Comparison of ENCODE assay signal across 28 cellular contexts in genomic region chr7:14826426-14826825, GRCh38.
"Had no signal": no experiment of that assay in that cellular context is flagged by ENCODE, and none has a peak within 500 bp of the region (broad histone marks: within the 10 kb centered on the region; RNA-seq: fewer than 3 reads in every experiment).

No MANE protein-coding gene starts in this region.

- ATAC-seq: effector memory CD8-positive, alpha-beta T cell; esophagus mucosa; foreskin keratinocyte; gastrocnemius medialis; gastroesophageal sphincter; heart left ventricle had no signal

- H3K27ac ChIP-seq: colonic mucosa, coronary artery, dorsolateral prefrontal cortex, epithelial cell of prostate, esophagus muscularis mucosa, esophagus squamous epithelium, foreskin keratinocyte, gastrocnemius medialis, gastroesophageal sphincter, heart left ventricle, heart right ventricle had no signal

- FAIRE-seq: colon, endometrium, endothelial cell of umbilical vein, frontal cortex had no signal

- H3K9me3 ChIP-seq: colonic mucosa, esophagus muscularis mucosa, esophagus squamous epithelium, gastrocnemius medialis, gastroesophageal sphincter had no signal

- DNase-seq: colonic mucosa; cortex of kidney; dermis blood vessel endothelial cell; dorsolateral prefrontal cortex; effector CD4-positive, alpha-beta T cell; effector CD8-positive, alpha-beta T cell; effector memory CD4-positive, alpha-beta T cell; effector memory CD8-positive, alpha-beta T cell; endodermal cell; erythroblast; esophagus squamous epithelium; foreskin fibroblast; foreskin melanocyte; gastrocnemius medialis; glutamatergic neuron; head of caudate nucleus; heart left ventricle; heart right ventricle had no signal

- H3K4me3 ChIP-seq: colonic mucosa, coronary artery, dorsolateral prefrontal cortex, esophagus muscularis mucosa, esophagus squamous epithelium, gastrocnemius medialis, gastroesophageal sphincter, heart right ventricle had no signal

- H3K4me1 ChIP-seq: colonic mucosa, esophagus squamous epithelium, foreskin keratinocyte had no signal

- H3K27me3 ChIP-seq: colonic mucosa, dorsolateral prefrontal cortex, esophagus muscularis mucosa, esophagus squamous epithelium, foreskin keratinocyte, gastrocnemius medialis, gastroesophageal sphincter, heart left ventricle, heart right ventricle had no signal

- H3K36me3 ChIP-seq: colonic mucosa, esophagus muscularis mucosa, esophagus squamous epithelium, gastrocnemius medialis, gastroesophageal sphincter, heart left ventricle, heart right ventricle had no signal
